ENCODE assay signal across 8 cellular contexts in the genomic region with DNA sequence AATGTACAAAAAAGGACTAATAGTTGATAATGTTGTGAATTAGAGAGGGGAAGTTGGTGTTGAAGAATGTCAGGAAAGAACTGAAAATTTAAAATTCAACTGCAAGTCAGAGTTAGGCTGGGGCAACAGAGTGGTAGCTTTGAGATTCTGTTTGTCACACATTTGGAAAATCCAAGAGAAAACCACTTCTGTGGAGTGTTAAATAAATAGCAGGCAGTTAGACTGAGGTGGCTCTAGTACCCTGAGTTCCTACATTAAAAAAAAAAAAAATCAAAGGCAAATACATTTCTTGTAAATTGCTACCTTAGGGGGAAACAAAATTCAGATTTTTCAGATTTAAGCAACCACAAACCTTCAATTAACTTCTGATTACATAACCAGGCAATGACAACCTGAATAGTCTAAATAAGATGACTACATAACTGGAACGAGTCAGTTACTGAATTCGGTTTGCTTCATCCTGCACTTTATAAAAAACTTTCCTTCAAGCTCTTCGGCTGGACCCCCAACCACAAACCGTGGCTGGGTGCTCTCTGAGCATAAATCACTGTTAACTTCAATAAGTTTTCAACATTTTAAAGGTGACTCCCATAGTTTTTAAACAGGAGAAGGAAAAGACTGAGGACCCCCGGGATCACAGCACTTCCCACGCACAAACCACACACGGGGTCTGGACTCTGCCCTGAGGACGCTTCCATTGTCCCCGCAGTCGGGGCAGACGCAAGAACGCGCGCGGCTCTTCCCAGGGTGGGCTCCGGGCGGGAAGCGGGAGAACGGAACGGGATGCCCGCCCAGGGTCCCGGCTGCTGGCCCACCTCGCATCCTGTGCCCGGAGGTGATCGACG.
A peak's percentile ranks its signal among the peaks of the same experiment; 100 is the strongest.
DNase-seq lines count a peak whose midpoint lies in the region; ATAC-seq lines count a peak whose summit lies in the region.

No MANE protein-coding gene starts in this region.

- DNase-seq in stimulated activated naive CD8-positive, alpha-beta T cell treated with anti-CD3 and anti-CD28 coated beads, Interleukin-15, Interleukin-2, amounts not matched to agents 100 U/mL and 50 U/mL, for 24 hours, result no peak
- peak; percentile 6 for DNase-seq in amniotic epithelial cell (ENCODE audit: low read depth)
- DNase-seq in kidney tubule cell (ENCODE audit: low spot score), result peak; percentile 4
- peak; percentile 13 for DNase-seq in superior temporal gyrus (ENCODE audit: extremely low spot score)
- no peak for DNase-seq in anterior cingulate cortex (lab: John Stamatoyannopoulos, UW)
- no peak for DNase-seq in midbrain (lab: John Stamatoyannopoulos, UW)

- H3K9me3 Mint-ChIP-seq in stimulated activated naive CD8-positive, alpha-beta T cell treated with anti-CD3 and anti-CD28 coated beads, Interleukin-15, Interleukin-2, amounts not matched to agents 100 ng/mL and 50 ng/mL, for 24 hours, result no peaks in the 10 kb centered on the region

- no peak for ATAC-seq in stimulated activated naive CD8-positive, alpha-beta T cell treated with anti-CD3 and anti-CD28 coated beads, Interleukin-15, Interleukin-2, amounts not matched to agents 100 U/mL and 50 U/mL, for 24 hours
- ATAC-seq in HG02588 (IDR thresholded peaks at IDR 0.05; ENCODE audit: unreplicated experiment), result no peak

- H3K4me3 Mint-ChIP-seq in stimulated activated naive CD8-positive, alpha-beta T cell treated with anti-CD3 and anti-CD28 coated beads, Interleukin-15, Interleukin-2, amounts not matched to agents 100 ng/mL and 50 ng/mL, for 24 hours, result peak overlapping the region; percentile 96

- peaks cover 16% of the 10 kb centered on the region for H3K36me3 Mint-ChIP-seq in stimulated activated naive CD8-positive, alpha-beta T cell treated with anti-CD3 and anti-CD28 coated beads, Interleukin-15, Interleukin-2, amounts not matched to agents 100 ng/mL and 50 ng/mL, for 24 hours (ENCODE audit: low read depth)

- H3K4me1 Mint-ChIP-seq in stimulated activated naive CD8-positive, alpha-beta T cell treated with anti-CD3 and anti-CD28 coated beads, Interleukin-15, Interleukin-2, amounts not matched to agents 100 ng/mL and 50 ng/mL, for 24 hours (ENCODE audit: low read depth), result peaks cover 16% of the 10 kb centered on the region

- no peaks in the 10 kb centered on the region for H3K27me3 Mint-ChIP-seq in stimulated activated naive CD8-positive, alpha-beta T cell treated with anti-CD3 and anti-CD28 coated beads, Interleukin-15, Interleukin-2, amounts not matched to agents 100 ng/mL and 50 ng/mL, for 24 hours

- H3K27ac Mint-ChIP-seq in stimulated activated naive CD8-positive, alpha-beta T cell treated with anti-CD3 and anti-CD28 coated beads, Interleukin-15, Interleukin-2, amounts not matched to agents 100 ng/mL and 50 ng/mL, for 24 hours, result peak overlapping the region; percentile 72

Comparison
In these comparisons a context has a peak if more than half of its experiments do, and no peak if none do; other contexts are left out.
1. DNase-seq: peak in amniotic epithelial cell (single experiment), kidney tubule cell (single experiment) and superior temporal gyrus (single experiment); none in stimulated activated naive CD8-positive, alpha-beta T cell treated with anti-CD3 and anti-CD28 coated beads, Interleukin-15, Interleukin-2, amounts not matched to agents 100 U/mL and 50 U/mL, for 24 hours (single experiment), anterior cingulate cortex (0 of 58) and midbrain (single experiment).